ENCODE assay signal across 14 cellular contexts in the genomic region with DNA sequence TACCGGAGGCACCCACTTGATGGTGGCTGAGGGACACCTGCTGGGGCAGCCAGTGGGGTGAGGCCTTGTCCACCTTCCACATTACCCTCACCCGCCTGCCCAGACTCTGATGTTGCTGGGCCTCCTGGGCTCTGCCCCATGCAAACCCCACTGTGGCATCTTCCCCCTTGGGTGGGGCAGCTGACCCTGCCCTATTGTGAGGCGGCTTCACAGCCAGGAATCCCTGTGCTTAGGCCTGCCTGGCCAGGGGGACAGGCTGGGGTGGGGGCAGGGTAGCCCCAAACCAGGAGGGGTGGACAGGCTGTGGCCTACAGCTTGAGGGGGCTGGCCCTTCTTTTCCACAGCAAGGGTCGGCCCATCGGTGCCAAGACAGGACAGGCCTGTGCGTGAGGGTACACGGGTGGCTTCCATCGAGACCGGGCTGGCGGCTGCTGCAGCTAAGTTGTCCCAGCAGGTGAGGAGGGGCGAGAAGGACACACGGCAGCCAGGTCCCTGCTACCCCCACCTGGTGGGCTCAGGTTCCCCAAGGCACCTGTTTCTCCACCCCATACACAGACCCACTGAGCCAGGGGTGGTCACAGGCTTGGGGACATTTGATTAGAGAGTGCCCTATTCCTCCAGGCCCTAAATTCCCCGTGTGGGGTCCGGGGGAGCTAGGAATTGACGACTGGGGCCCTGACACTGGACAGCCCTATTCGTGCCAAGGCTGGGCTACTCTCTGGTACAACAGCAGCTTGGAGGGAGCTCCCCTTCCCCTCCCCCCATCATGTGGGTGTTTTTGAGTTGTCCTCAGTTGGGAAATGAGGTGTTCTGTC.
DNase-seq lines count a peak whose midpoint lies in the region; ATAC-seq and TF ChIP-seq lines count a peak whose summit lies in the region.
"Had no signal": no experiment of that assay in that cellular context is flagged by ENCODE, and none has a peak within 500 bp of the region (broad histone marks: within the 10 kb centered on the region; RNA-seq: fewer than 3 reads in every experiment).

No MANE protein-coding gene starts in this region.

- intact Hi-C loops in gastrocnemius medialis (cut with DNase I; ENCODE audit: low total_unique reads) = no loop called here

- H2BK5ac ChIP-seq in H9 (ENCODE audit: insufficient read length, low read length) = no peak overlapping the region

- H3K18ac ChIP-seq in H9 (ENCODE audit: insufficient read length, low read depth, low read length) = no peak overlapping the region

- TF ChIP-seq POLR2A in gastrocnemius medialis (IDR thresholded peaks at IDR 0.05) = no peak

- peaks cover 2% of the 10 kb centered on the region for H3K23me2 ChIP-seq in H9 (ENCODE audit: insufficient read length, low read depth, low read length, poor library complexity, severe bottlenecking)

- no peak overlapping the region for H3K4me3 Mint-ChIP-seq in H9
- no peak overlapping the region for H3K4me3 Mint-ChIP-seq in activated CD8-positive, alpha-beta memory T cell treated with anti-CD3 and anti-CD28 coated beads, Interleukin-2, amount 10 ng/mL, durations not matched to agents 7 days and 5 days
- H3K4me3 Mint-ChIP-seq: activated naive CD4-positive, alpha-beta T cell treated with anti-CD3 and anti-CD28 coated beads, Interleukin-2, amount 50 U/mL, for 24 hours; stimulated activated memory B cell treated with anti-CD40 and anti-IgM and Interleukin-4, amounts not matched to agents 10 μg/mL and 1 μg/mL and 100 μg/mL, for 72 hours had no signal

- no peaks in the 10 kb centered on the region for H4K20me1 ChIP-seq in H9 (ENCODE audit: control insufficient read depth, insufficient read depth, insufficient read length)
- no peaks in the 10 kb centered on the region for H4K20me1 ChIP-seq in GM23248 (ENCODE audit: insufficient read depth)

- H3K4me2 ChIP-seq in H9 (ENCODE audit: insufficient read depth, insufficient read length, low read length) (no peak overlapping the region), GM23248 (ENCODE audit: unreplicated experiment) (no peak overlapping the region)

- no peak overlapping the region for H4K8ac ChIP-seq in H9 (replicated peaks; ENCODE audit: insufficient read length, low read depth, low read length)

- no peaks in the 10 kb centered on the region for H3K9me2 ChIP-seq in GM23248 (ENCODE audit: insufficient read depth)

- H3K36me3 ChIP-seq in right atrium auricular region (peaks cover 50% of the 10 kb centered on the region), gastrocnemius medialis (peaks cover 0 to 43% of the 10 kb centered on the region in 2 donors), GM23248 (ENCODE audit: low read depth) (no peaks in the 10 kb centered on the region)
- H3K36me3 ChIP-seq: prostate gland had no signal

- H3K14ac ChIP-seq in H9 (ENCODE audit: insufficient read depth, low read length) = no peak overlapping the region

- H2BK20ac ChIP-seq in H9 (ENCODE audit: low read depth, low read length, poor library complexity, severe bottlenecking) = no peak overlapping the region

- H3K4me1 ChIP-seq in H9 (ENCODE audit: insufficient read depth, low read length) (no peaks in the 10 kb centered on the region), right atrium auricular region (no peaks in the 10 kb centered on the region), gastrocnemius medialis (no peaks in the 10 kb centered on the region), GM23248 (ENCODE audit: insufficient read depth) (no peaks in the 10 kb centered on the region)
- H3K4me1 ChIP-seq: prostate gland had no signal

- H2BK15ac ChIP-seq in H9 (ENCODE audit: low read depth, low read length) = no peak overlapping the region

- H3K4me3 ChIP-seq in right atrium auricular region (no peak overlapping the region), gastrocnemius medialis (no peak overlapping the region), GM23248 (no peak overlapping the region)
- H3K4me3 ChIP-seq: prostate gland had no signal

- H3K79me1 ChIP-seq in H9 (ENCODE audit: insufficient read depth, low read depth, low read length, poor library complexity, severe bottlenecking) = no peaks in the 10 kb centered on the region

- TF ChIP-seq CTCF in H9 (conservative IDR thresholded peaks at IDR 0.05) = no peak
- TF ChIP-seq CTCF in right atrium auricular region (IDR thresholded peaks at IDR 0.05) = no peak
- no peak for TF ChIP-seq CTCF in gastrocnemius medialis (IDR thresholded peaks at IDR 0.05 in 4 of 5, conservative IDR thresholded peaks at IDR 0.05 in 1 of 5)

- H3K27ac ChIP-seq in H9 (ENCODE audit: insufficient read length, low read depth, low read length) (no peak overlapping the region), right atrium auricular region (no peak overlapping the region), gastrocnemius medialis (no peak overlapping the region), GM23248 (no peak overlapping the region)
- H3K27ac ChIP-seq: prostate gland had no signal

- CTCF ChIA-PET in activated CD8-positive, alpha-beta memory T cell treated with anti-CD3 and anti-CD28 coated beads, Interleukin-2, amount 10 ng/mL, durations not matched to agents 7 days and 5 days (lab: Charles Lee) = no interaction called here

- H3K27ac Mint-ChIP-seq in H9 = no peak overlapping the region
- no peak overlapping the region for H3K27ac Mint-ChIP-seq in activated CD8-positive, alpha-beta memory T cell treated with anti-CD3 and anti-CD28 coated beads, Interleukin-2, amount 10 ng/mL, durations not matched to agents 7 days and 5 days
- H3K27ac Mint-ChIP-seq: activated naive CD4-positive, alpha-beta T cell treated with anti-CD3 and anti-CD28 coated beads, Interleukin-2, amount 50 U/mL, for 24 hours; stimulated activated memory B cell treated with anti-CD40 and anti-IgM and Interleukin-4, amounts not matched to agents 10 μg/mL and 1 μg/mL and 100 μg/mL, for 72 hours had no signal

- H2AK5ac ChIP-seq in H9 (ENCODE audit: insufficient read length, low read length) = no peak overlapping the region

- H3F3A ChIP-seq in GM23248 (ENCODE audit: insufficient read depth) = peaks cover 12% of the 10 kb centered on the region; the same call in 1 of the 2 replicates

- H3K23ac ChIP-seq in H9 (ENCODE audit: insufficient read length, low read depth, low read length) = no peak overlapping the region

- no CpG with 5 or more reads among the region's 16 CpGs for WGBS in H9 (ENCODE audit: extremely low coverage, insufficient read length, low lambda C conversion rate)
- WGBS in GM23248 (ENCODE audit: low coverage in 1 of 2, low lambda C conversion rate in 2 of 2, missing lambda C conversion rate in 2 of 2), 2 experiments = 89 to 93% methylated on average over 15 of the region's 16 CpGs

- no peak overlapping the region for H3K56ac ChIP-seq in H9 (ENCODE audit: insufficient read length, low read depth, low read length)

- no peak overlapping the region for H2BK120ac ChIP-seq in H9 (ENCODE audit: low read depth, low read length, poor library complexity, severe bottlenecking)

- H3K27me3 Mint-ChIP-seq in H9 (ENCODE audit: low read depth) = no peaks in the 10 kb centered on the region; the same call in 1 of the 2 replicates
- no peaks in the 10 kb centered on the region for H3K27me3 Mint-ChIP-seq in activated CD8-positive, alpha-beta memory T cell treated with anti-CD3 and anti-CD28 coated beads, Interleukin-2, amount 10 ng/mL, durations not matched to agents 7 days and 5 days
- H3K27me3 Mint-ChIP-seq: activated naive CD4-positive, alpha-beta T cell treated with anti-CD3 and anti-CD28 coated beads, Interleukin-2, amount 50 U/mL, for 24 hours; stimulated activated memory B cell treated with anti-CD40 and anti-IgM and Interleukin-4, amounts not matched to agents 10 μg/mL and 1 μg/mL and 100 μg/mL, for 72 hours had no signal

- H3K9me3 Mint-ChIP-seq in H9 = peaks cover 0 to 7% of the 10 kb centered on the region in 2 experiments; a peak in 2 of 5 replicates
- H3K9me3 Mint-ChIP-seq in activated CD8-positive, alpha-beta memory T cell treated with anti-CD3 and anti-CD28 coated beads, Interleukin-2, amount 10 ng/mL, durations not matched to agents 7 days and 5 days (ENCODE audit: low read depth) = no peaks in the 10 kb centered on the region
- H3K9me3 Mint-ChIP-seq: activated naive CD4-positive, alpha-beta T cell treated with anti-CD3 and anti-CD28 coated beads, Interleukin-2, amount 50 U/mL, for 24 hours had no signal

- H3K9ac ChIP-seq in H9 (ENCODE audit: extremely low read depth, insufficient read length, low read length) = no peak overlapping the region
- H3K9ac ChIP-seq in GM23248 = no peak overlapping the region

- no peaks in the 10 kb centered on the region for H3K9me3 ChIP-seq in H9 (ENCODE audit: control insufficient read depth, low read depth, low read length)
- no peaks in the 10 kb centered on the region for H3K9me3 ChIP-seq in right atrium auricular region
- H3K9me3 ChIP-seq in gastrocnemius medialis = no peaks in the 10 kb centered on the region
- no peaks in the 10 kb centered on the region for H3K9me3 ChIP-seq in GM23248 (ENCODE audit: low read depth)
- H3K9me3 ChIP-seq: prostate gland had no signal

- no peak overlapping the region for H3T11ph ChIP-seq in H9 (ENCODE audit: low read length)

- ATAC-seq in activated CD8-positive, alpha-beta memory T cell treated with anti-CD3 and anti-CD28 coated beads, Interleukin-2, amount 10 ng/mL, durations not matched to agents 7 days and 5 days = no peak
- ATAC-seq in gastrocnemius medialis (no peak), HG03196 (IDR thresholded peaks at IDR 0.05; ENCODE audit: unreplicated experiment) (no peak)
- ATAC-seq: stimulated activated memory B cell treated with anti-CD40 and anti-IgM and Interleukin-4, amounts not matched to agents 10 μg/mL and 1 μg/mL and 100 μg/mL, for 72 hours had no signal

- H3K27me3 ChIP-seq in H9 (ENCODE audit: insufficient read depth, low read length) (no peaks in the 10 kb centered on the region), right atrium auricular region (no peaks in the 10 kb centered on the region), gastrocnemius medialis (no peaks in the 10 kb centered on the region), GM23248 (replicated peaks; ENCODE audit: insufficient read depth) (no peaks in the 10 kb centered on the region)

- H3K79me2 ChIP-seq in H9 (ENCODE audit: insufficient read depth, low read length) (no peaks in the 10 kb centered on the region), GM23248 (ENCODE audit: insufficient read depth) (no peaks in the 10 kb centered on the region)

- H3K4me1 Mint-ChIP-seq in H9 = no peaks in the 10 kb centered on the region
- no peaks in the 10 kb centered on the region for H3K4me1 Mint-ChIP-seq in activated CD8-positive, alpha-beta memory T cell treated with anti-CD3 and anti-CD28 coated beads, Interleukin-2, amount 10 ng/mL, durations not matched to agents 7 days and 5 days
- H3K4me1 Mint-ChIP-seq: activated naive CD4-positive, alpha-beta T cell treated with anti-CD3 and anti-CD28 coated beads, Interleukin-2, amount 50 U/mL, for 24 hours; stimulated activated memory B cell treated with anti-CD40 and anti-IgM and Interleukin-4, amounts not matched to agents 10 μg/mL and 1 μg/mL and 100 μg/mL, for 72 hours had no signal

- H3K4ac ChIP-seq in H9 (ENCODE audit: low read depth, low read length) = no peak overlapping the region

- no peak overlapping the region for H2BK12ac ChIP-seq in H9 (ENCODE audit: insufficient read length, low read depth, low read length)

- in situ Hi-C loops in gastrocnemius medialis (cut with MboI; ENCODE audit: low sequenced_read_pairs in 4 of 4) = loop anchor here in 1 of 4 donors (25.0 kb wide), 1 partner anchor 537 kb away; no protein-coding TSS in a partner anchor
- in situ Hi-C loops in GM23248 (cut with MboI) = loop anchor here (25.0 kb wide), 1 partner anchor 537 kb away; no protein-coding TSS in a partner anchor

- no peak overlapping the region for H4K91ac ChIP-seq in H9 (ENCODE audit: insufficient read length, low read depth, low read length)

- H2AFZ ChIP-seq in H9 (ENCODE audit: low read length) = no peak overlapping the region
- H2AFZ ChIP-seq in GM23248 = no peak overlapping the region

- DNase-seq in H9 (peak; percentile 20), right atrium auricular region (ENCODE audit: low spot score) (peak; percentile 52), gastrocnemius medialis (peak; percentile 1 to 8), NCI-H748 (lab: John Stamatoyannopoulos, UW; ENCODE audit: unreplicated experiment) (no peak), GM23248 (no peak)
- peak; percentile 36 for DNase-seq in activated CD8-positive, alpha-beta memory T cell treated with anti-CD3 and anti-CD28 coated beads, Interleukin-2, amount 10 ng/mL, durations not matched to agents 7 days and 5 days
- DNase-seq: activated CD4-positive, alpha-beta T cell treated with anti-CD3 and anti-CD28 coated beads for 1 hour; C1 segment of cervical spinal cord; mesendoderm; NCI-H2227 treated with DMSO at 0.1 percent for 48 hours had no signal

- peaks cover 1 to 20% (median 13%) of the 10 kb centered on the region in 3 experiments; a peak in 5 of 7 replicates for H3K36me3 Mint-ChIP-seq in H9 (ENCODE audit: insufficient read depth in 1 of 3, low read depth in 3 of 3)
- peaks cover 3% of the 10 kb centered on the region for H3K36me3 Mint-ChIP-seq in activated CD8-positive, alpha-beta memory T cell treated with anti-CD3 and anti-CD28 coated beads, Interleukin-2, amount 10 ng/mL, durations not matched to agents 7 days and 5 days

- no peak overlapping the region for H4K5ac ChIP-seq in H9 (ENCODE audit: insufficient read length, low read depth, low read length)

Comparison
In these comparisons a context has a peak if more than half of its experiments do, and no peak if none do; other contexts are left out.
1. DNase-seq: peak in H9 (single experiment), activated CD8-positive, alpha-beta memory T cell treated with anti-CD3 and anti-CD28 coated beads, Interleukin-2, amount 10 ng/mL, durations not matched to agents 7 days and 5 days (single experiment), right atrium auricular region (single experiment) and gastrocnemius medialis (2 of 2); none in NCI-H748 (single experiment) and GM23248 (single experiment).